ENCODE assay signal across 11 cellular contexts in the genomic region with DNA sequence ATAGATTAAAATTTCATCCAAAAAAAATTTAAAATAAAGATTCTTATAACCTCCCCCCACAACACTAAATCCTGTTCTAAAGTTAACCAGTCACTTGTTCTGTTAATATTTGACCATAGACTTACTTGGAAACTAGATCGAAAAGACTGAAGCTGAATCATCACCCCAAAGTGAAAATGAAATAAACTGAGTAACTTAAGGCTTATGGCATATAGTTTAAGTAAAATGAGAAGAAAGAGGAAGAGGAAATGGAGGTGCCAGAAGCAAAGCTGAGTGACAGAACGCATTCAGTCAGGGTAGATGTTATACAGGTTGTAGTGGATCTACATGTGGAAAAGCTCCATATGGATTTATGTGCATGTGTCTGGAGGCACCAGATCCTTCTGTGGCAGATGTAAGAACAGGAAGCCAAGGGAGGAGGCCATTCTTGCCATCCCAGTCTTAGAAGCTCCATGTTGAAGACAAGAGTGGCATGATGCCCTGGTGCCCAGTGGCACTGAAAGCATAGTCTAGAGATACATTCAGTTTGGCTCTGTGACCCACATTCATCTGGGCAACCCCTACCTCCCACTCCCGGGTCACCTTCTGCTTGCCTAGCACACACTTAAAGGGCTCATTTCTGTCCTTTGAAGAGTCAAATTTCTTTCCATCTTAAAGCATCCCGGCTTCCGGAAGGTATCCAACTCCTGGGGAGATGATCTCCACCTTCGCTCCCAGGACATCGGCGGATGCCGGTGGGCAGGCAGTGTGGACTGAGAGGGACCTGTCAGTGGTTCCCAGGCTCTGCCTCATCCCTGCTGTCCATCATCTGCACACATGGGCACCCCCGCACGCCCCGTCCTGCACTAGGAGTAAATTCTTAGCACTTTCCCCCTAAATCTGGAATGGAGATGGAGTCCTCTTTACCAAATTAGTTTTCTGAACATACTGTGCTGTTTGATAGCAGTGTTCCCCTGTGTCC.
A peak's percentile ranks its signal among the peaks of the same experiment; 100 is the strongest.
DNase-seq lines count a peak whose midpoint lies in the region; ATAC-seq and TF ChIP-seq lines count a peak whose summit lies in the region.
"Had no signal": no experiment of that assay in that cellular context is flagged by ENCODE, and none has a peak within 500 bp of the region (broad histone marks: within the 10 kb centered on the region; RNA-seq: fewer than 3 reads in every experiment).

No MANE protein-coding gene starts in this region.

- POLR2A ChIA-PET in activated CD4-positive, alpha-beta T cell treated with anti-CD3 and anti-CD28 coated beads for 36 hours (lab: Charles Lee), result no interaction called here

- ATAC-seq in activated CD4-positive, alpha-beta T cell treated with anti-CD3 and anti-CD28 coated beads for 36 hours, result peak; percentile 81
- ATAC-seq in HG02678 (IDR thresholded peaks at IDR 0.05; ENCODE audit: unreplicated experiment) (peak; percentile 86), omental fat pad (ENCODE audit: low FRiP score) (no peak)

- H3K4me1 Mint-ChIP-seq in activated CD4-positive, alpha-beta T cell treated with anti-CD3 and anti-CD28 coated beads for 36 hours, result peaks cover 43% of the 10 kb centered on the region

- CTCF ChIA-PET in activated CD4-positive, alpha-beta T cell treated with anti-CD3 and anti-CD28 coated beads for 36 hours (lab: Charles Lee), result no interaction called here

- peaks cover 8% of the 10 kb centered on the region for H3K36me3 Mint-ChIP-seq in activated CD4-positive, alpha-beta T cell treated with anti-CD3 and anti-CD28 coated beads for 36 hours (ENCODE audit: low read depth)

- no peaks in the 10 kb centered on the region for H3K27me3 Mint-ChIP-seq in activated CD4-positive, alpha-beta T cell treated with anti-CD3 and anti-CD28 coated beads for 36 hours

- no peak for TF ChIP-seq CTCF in omental fat pad (IDR thresholded peaks at IDR 0.05)

- H3K27ac Mint-ChIP-seq in activated CD4-positive, alpha-beta T cell treated with anti-CD3 and anti-CD28 coated beads for 36 hours, result peak overlapping the region; percentile 87

- no peak overlapping the region for H3K4me3 Mint-ChIP-seq in activated CD4-positive, alpha-beta T cell treated with anti-CD3 and anti-CD28 coated beads for 36 hours

- intact Hi-C loops in activated CD4-positive, alpha-beta T cell treated with anti-CD3 and anti-CD28 coated beads for 36 hours (cut with DNase I, micrococcal nuclease), result loop anchor here in 1 of 2 experiments (1.0 to 10.0 kb wide), 5 partner anchors 84 to 508 kb away; partner anchors contain the start of genes ADPGK, NEO1 and NPTN
- intact Hi-C loops in posterior vena cava (cut with DNase I), result no loop called here

- H3K9me3 Mint-ChIP-seq in activated CD4-positive, alpha-beta T cell treated with anti-CD3 and anti-CD28 coated beads for 36 hours (ENCODE audit: low read depth), result no peaks in the 10 kb centered on the region

- peak; percentile 12 for DNase-seq in activated CD4-positive, alpha-beta T cell treated with anti-CD3 and anti-CD28 coated beads for 36 hours
- no peak for DNase-seq in activated CD4-positive, alpha-beta T cell treated with anti-CD3 and anti-CD28 coated beads, Interleukin-2, amount 50 U/mL, for 1 hour
- peak; percentile 20 for DNase-seq in activated CD4-positive, alpha-beta T cell treated with anti-CD3 and anti-CD28 coated beads, Interleukin-2, amount 50 U/mL, for 48 hours
- DNase-seq in posterior vena cava (ENCODE audit: low spot score) (peak; percentile 73), NCI-H526 treated with DMSO at 0.1 percent for 48 hours (lab: John Stamatoyannopoulos, UW) (no peak), NCI-H187 treated with DMSO at 0.1 percent for 48 hours (lab: John Stamatoyannopoulos, UW) (no peak), omental fat pad (ENCODE audit: low spot score) (no peak)
- DNase-seq: anterior cingulate cortex, NCI-H2081 treated with DMSO at 0.1 percent for 48 hours, testis had no signal

Comparison
In these comparisons a context has a peak if more than half of its experiments do, and no peak if none do; other contexts are left out.
1. DNase-seq: peak in activated CD4-positive, alpha-beta T cell treated with anti-CD3 and anti-CD28 coated beads for 36 hours (single experiment), activated CD4-positive, alpha-beta T cell treated with anti-CD3 and anti-CD28 coated beads, Interleukin-2, amount 50 U/mL, for 48 hours (2 of 2) and posterior vena cava (single experiment); none in activated CD4-positive, alpha-beta T cell treated with anti-CD3 and anti-CD28 coated beads, Interleukin-2, amount 50 U/mL, for 1 hour (single experiment), NCI-H526 treated with DMSO at 0.1 percent for 48 hours (single experiment), NCI-H187 treated with DMSO at 0.1 percent for 48 hours (single experiment) and omental fat pad (single experiment).